In genomic region chr6:64383277-64383676, GRCh38 we compare ENCODE assay signal across 28 cellular contexts.
"Had no signal": no experiment of that assay in that cellular context is flagged by ENCODE, and none has a peak within 500 bp of the region (broad histone marks: within the 10 kb centered on the region; RNA-seq: fewer than 3 reads in every experiment).

No MANE protein-coding gene starts in this region.

- H3K36me3 Mint-ChIP-seq: activated CD8-positive, alpha-beta memory T cell treated with anti-CD3 and anti-CD28 coated beads, Interleukin-2, amount 10 ng/mL, durations not matched to agents 7 days and 5 days; activated naive CD4-positive, alpha-beta T cell treated with anti-CD3 and anti-CD28 coated beads, Interleukin-2, amount 50 U/mL, for 72 hours had no signal

- H3K9me3 ChIP-seq: MG63 had no signal

- ATAC-seq: activated CD8-positive, alpha-beta memory T cell treated with anti-CD3 and anti-CD28 coated beads, Interleukin-2, amount 10 ng/mL, durations not matched to agents 7 days and 5 days; activated naive CD4-positive, alpha-beta T cell treated with anti-CD3 and anti-CD28 coated beads, Interleukin-2, amount 50 U/mL, for 72 hours; activated naive CD8-positive, alpha-beta T cell treated with anti-CD3 and anti-CD28 coated beads, Interleukin-2, amount 50 U/mL, for 24 hours; Panc1; WTC11 had no signal

- H3K9me3 Mint-ChIP-seq: activated CD4-positive, alpha-beta T cell treated with anti-CD3 and anti-CD28 coated beads, Interleukin-2, amount 10 ng/mL, durations not matched to agents 24 days and 14 days; activated naive CD8-positive, alpha-beta T cell treated with anti-CD3 and anti-CD28 coated beads, Interleukin-2, amount 50 U/mL, for 24 hours; activated T-helper 1 cell treated with anti-CD3 and anti-CD28 coated beads, Interleukin-12 subunit alpha, Interleukin-12 subunit beta, Interleukin-2, Interleukin-4 antibody, amounts not matched to agents 30 ng/mL and 10 ng/mL and 1 ng/mL, durations not matched to agents 14 hours and 24 hours and 36 hours had no signal

- H3K36me3 ChIP-seq: brain microvascular endothelial cell, MG63 had no signal

- H3K27me3 ChIP-seq: brain microvascular endothelial cell, MG63 had no signal

- DNase-seq: activated CD4-positive, alpha-beta T cell treated with anti-CD3 and anti-CD28 coated beads, Interleukin-2, amount 10 ng/mL, durations not matched to agents 24 days and 14 days; activated CD4-positive, alpha-beta T cell treated with anti-CD3 and anti-CD28 coated beads, Interleukin-2, amount 50 U/mL, for 48 hours; activated CD4-positive, CD25-positive, alpha-beta regulatory T cell treated with anti-CD3 and anti-CD28 coated beads, Interleukin-2, amount 50 U/mL, for 72 hours; activated CD8-positive, alpha-beta memory T cell treated with anti-CD3 and anti-CD28 coated beads, Interleukin-2, amount 10 ng/mL, durations not matched to agents 7 days and 5 days; activated effector memory CD4-positive, alpha-beta T cell treated with Interleukin-2 at 50 U/mL for 16 hours; activated naive CD4-positive, alpha-beta T cell; activated naive CD8-positive, alpha-beta T cell treated with anti-CD3 and anti-CD28 coated beads, Interleukin-2, amount 50 U/mL, for 24 hours; activated T-cell treated with anti-CD3 and anti-CD28 coated beads, Interleukin-2, amount 50 U/mL, for 24 hours; amygdala; brain microvascular endothelial cell; MG63; MV-4-11; NCI-H1092 treated with DMSO at 0.1 percent for 48 hours; NCI-H1417 treated with DMSO at 0.1 percent for 48 hours; NCI-H1694; NCI-H2029; NCI-H2107; NCI-H226; NCI-H526 treated with DMSO at 0.1 percent for 48 hours; NCI-H82; OCI-M1; SHP77 treated with DMSO at 0.1 percent for 48 hours had no signal

- H3K27ac Mint-ChIP-seq: activated CD4-positive, alpha-beta T cell treated with anti-CD3 and anti-CD28 coated beads, Interleukin-2, amount 10 ng/mL, durations not matched to agents 24 days and 14 days; activated CD8-positive, alpha-beta memory T cell treated with anti-CD3 and anti-CD28 coated beads, Interleukin-2, amount 10 ng/mL, durations not matched to agents 7 days and 5 days; activated naive CD4-positive, alpha-beta T cell treated with anti-CD3 and anti-CD28 coated beads, Interleukin-2, amount 50 U/mL, for 72 hours; activated naive CD8-positive, alpha-beta T cell treated with anti-CD3 and anti-CD28 coated beads, Interleukin-2, amount 50 U/mL, for 24 hours; activated T-cell treated with anti-CD3 and anti-CD28 coated beads, Interleukin-2, amount 50 U/mL, for 24 hours; activated T-helper 1 cell treated with anti-CD3 and anti-CD28 coated beads, Interleukin-12 subunit alpha, Interleukin-12 subunit beta, Interleukin-2, Interleukin-4 antibody, amounts not matched to agents 30 ng/mL and 10 ng/mL and 1 ng/mL, durations not matched to agents 14 hours and 24 hours and 36 hours; T-helper 1 cell treated with Interleukin-12 subunit alpha and Interleukin-12 subunit beta and Interleukin-4 antibody, amounts not matched to agents 30 μg/mL and 1 μg/mL, for 36 hours; WTC11 had no signal

- H3K4me3 Mint-ChIP-seq: activated CD4-positive, alpha-beta T cell treated with anti-CD3 and anti-CD28 coated beads, Interleukin-2, amount 10 ng/mL, durations not matched to agents 24 days and 14 days; activated CD8-positive, alpha-beta memory T cell treated with anti-CD3 and anti-CD28 coated beads, Interleukin-2, amount 10 ng/mL, durations not matched to agents 7 days and 5 days; activated naive CD8-positive, alpha-beta T cell treated with anti-CD3 and anti-CD28 coated beads, Interleukin-2, amount 50 U/mL, for 24 hours; activated T-cell treated with anti-CD3 and anti-CD28 coated beads, Interleukin-2, amount 50 U/mL, for 24 hours; activated T-helper 1 cell treated with anti-CD3 and anti-CD28 coated beads, Interleukin-12 subunit alpha, Interleukin-12 subunit beta, Interleukin-2, Interleukin-4 antibody, amounts not matched to agents 30 ng/mL and 10 ng/mL and 1 ng/mL, durations not matched to agents 14 hours and 24 hours and 36 hours; T-helper 1 cell treated with Interleukin-12 subunit alpha and Interleukin-12 subunit beta and Interleukin-4 antibody, amounts not matched to agents 30 μg/mL and 1 μg/mL, for 36 hours; WTC11 had no signal

- H3K27ac ChIP-seq: brain microvascular endothelial cell, KMS-11 had no signal

- H3K4me3 ChIP-seq: MG63 had no signal

- H3K4me1 Mint-ChIP-seq: activated CD4-positive, alpha-beta T cell treated with anti-CD3 and anti-CD28 coated beads, Interleukin-2, amount 10 ng/mL, durations not matched to agents 24 days and 14 days; activated CD8-positive, alpha-beta memory T cell treated with anti-CD3 and anti-CD28 coated beads, Interleukin-2, amount 10 ng/mL, durations not matched to agents 7 days and 5 days; activated naive CD8-positive, alpha-beta T cell treated with anti-CD3 and anti-CD28 coated beads, Interleukin-2, amount 50 U/mL, for 24 hours; WTC11 had no signal

- H3K27me3 Mint-ChIP-seq: activated CD4-positive, alpha-beta T cell treated with anti-CD3 and anti-CD28 coated beads, Interleukin-2, amount 10 ng/mL, durations not matched to agents 24 days and 14 days; activated CD8-positive, alpha-beta memory T cell treated with anti-CD3 and anti-CD28 coated beads, Interleukin-2, amount 10 ng/mL, durations not matched to agents 7 days and 5 days; activated naive CD8-positive, alpha-beta T cell treated with anti-CD3 and anti-CD28 coated beads, Interleukin-2, amount 50 U/mL, for 24 hours; activated T-cell treated with anti-CD3 and anti-CD28 coated beads, Interleukin-2, amount 50 U/mL, for 24 hours had no signal
